In genomic region chr3:60673123-60673522, GRCh38 we compare ENCODE assay signal across 18 cellular contexts.
"Had no signal": no experiment of that assay in that cellular context is flagged by ENCODE, and none has a peak within 500 bp of the region (broad histone marks: within the 10 kb centered on the region; RNA-seq: fewer than 3 reads in every experiment).

No MANE protein-coding gene starts in this region.

- H3K4me3 ChIP-seq: gastrocnemius medialis, lung, mucosa of descending colon, sigmoid colon, suprapubic skin, thyroid gland had no signal

- ATAC-seq: esophagus mucosa; gastrocnemius medialis; left colon; left ventricle myocardium superior; mucosa of descending colon; naive thymus-derived CD8-positive, alpha-beta T cell; stimulated activated naive CD8-positive, alpha-beta T cell treated with anti-CD3 and anti-CD28 coated beads, Interleukin-15, Interleukin-2, amounts not matched to agents 100 U/mL and 50 U/mL, for 24 hours had no signal

- H3K27me3 ChIP-seq: gastrocnemius medialis, neutrophil, sigmoid colon, suprapubic skin, thyroid gland had no signal

- H3K4me1 ChIP-seq: gastrocnemius medialis, sigmoid colon, suprapubic skin, thyroid gland had no signal

- DNase-seq: cortex of kidney; effector memory CD4-positive, alpha-beta T cell; gastrocnemius medialis; kidney; left colon; left ventricle myocardium superior; mucosa of descending colon; naive thymus-derived CD8-positive, alpha-beta T cell; posterior cingulate gyrus; sigmoid colon; small intestine; stimulated activated CD4-positive, alpha-beta T cell treated with anti-CD3 and anti-CD28 coated beads, Interleukin-2, amount 100 ng/mL, for 48 hours; stimulated activated naive CD8-positive, alpha-beta T cell treated with anti-CD3 and anti-CD28 coated beads, Interleukin-15, Interleukin-2, amounts not matched to agents 100 U/mL and 50 U/mL, for 24 hours; thyroid gland had no signal

- H3K9me3 ChIP-seq: gastrocnemius medialis, mucosa of descending colon, neutrophil, sigmoid colon, suprapubic skin, thyroid gland had no signal

- H3K36me3 ChIP-seq: gastrocnemius medialis, neutrophil, sigmoid colon, suprapubic skin, thyroid gland had no signal

- H3K27ac ChIP-seq: gastrocnemius medialis, neutrophil, sigmoid colon, suprapubic skin, thyroid gland had no signal
